In genomic region chrX:46912673-46913491, GRCh38 we compare ENCODE assay signal across 1 cellular context.
TF ChIP-seq lines count a peak whose summit lies in the region.

No MANE protein-coding gene starts in this region.

TF ChIP-seq in HepG2, 621 proteins besides CTCF, POLR2A, EP300 and RAD21 (continued from another document):
- TF ChIP-seq, protein P1, sequence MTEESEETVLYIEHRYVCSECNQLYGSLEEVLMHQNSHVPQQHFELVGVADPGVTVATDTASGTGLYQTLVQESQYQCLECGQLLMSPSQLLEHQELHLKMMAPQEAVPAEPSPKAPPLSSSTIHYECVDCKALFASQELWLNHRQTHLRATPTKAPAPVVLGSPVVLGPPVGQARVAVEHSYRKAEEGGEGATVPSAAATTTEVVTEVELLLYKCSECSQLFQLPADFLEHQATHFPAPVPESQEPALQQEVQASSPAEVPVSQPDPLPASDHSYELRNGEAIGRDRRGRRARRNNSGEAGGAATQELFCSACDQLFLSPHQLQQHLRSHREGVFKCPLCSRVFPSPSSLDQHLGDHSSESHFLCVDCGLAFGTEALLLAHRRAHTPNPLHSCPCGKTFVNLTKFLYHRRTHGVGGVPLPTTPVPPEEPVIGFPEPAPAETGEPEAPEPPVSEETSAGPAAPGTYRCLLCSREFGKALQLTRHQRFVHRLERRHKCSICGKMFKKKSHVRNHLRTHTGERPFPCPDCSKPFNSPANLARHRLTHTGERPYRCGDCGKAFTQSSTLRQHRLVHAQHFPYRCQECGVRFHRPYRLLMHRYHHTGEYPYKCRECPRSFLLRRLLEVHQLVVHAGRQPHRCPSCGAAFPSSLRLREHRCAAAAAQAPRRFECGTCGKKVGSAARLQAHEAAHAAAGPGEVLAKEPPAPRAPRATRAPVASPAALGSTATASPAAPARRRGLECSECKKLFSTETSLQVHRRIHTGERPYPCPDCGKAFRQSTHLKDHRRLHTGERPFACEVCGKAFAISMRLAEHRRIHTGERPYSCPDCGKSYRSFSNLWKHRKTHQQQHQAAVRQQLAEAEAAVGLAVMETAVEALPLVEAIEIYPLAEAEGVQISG (CRISPR knock-in tag; IDR thresholded peaks at IDR 0.05): peak; percentile 77
- TF ChIP-seq ZNF768 (CRISPR knock-in tag; IDR thresholded peaks at IDR 0.05): peak; percentile 45; the same call in 1 of the 2 replicates
- TF ChIP-seq, protein P2, sequence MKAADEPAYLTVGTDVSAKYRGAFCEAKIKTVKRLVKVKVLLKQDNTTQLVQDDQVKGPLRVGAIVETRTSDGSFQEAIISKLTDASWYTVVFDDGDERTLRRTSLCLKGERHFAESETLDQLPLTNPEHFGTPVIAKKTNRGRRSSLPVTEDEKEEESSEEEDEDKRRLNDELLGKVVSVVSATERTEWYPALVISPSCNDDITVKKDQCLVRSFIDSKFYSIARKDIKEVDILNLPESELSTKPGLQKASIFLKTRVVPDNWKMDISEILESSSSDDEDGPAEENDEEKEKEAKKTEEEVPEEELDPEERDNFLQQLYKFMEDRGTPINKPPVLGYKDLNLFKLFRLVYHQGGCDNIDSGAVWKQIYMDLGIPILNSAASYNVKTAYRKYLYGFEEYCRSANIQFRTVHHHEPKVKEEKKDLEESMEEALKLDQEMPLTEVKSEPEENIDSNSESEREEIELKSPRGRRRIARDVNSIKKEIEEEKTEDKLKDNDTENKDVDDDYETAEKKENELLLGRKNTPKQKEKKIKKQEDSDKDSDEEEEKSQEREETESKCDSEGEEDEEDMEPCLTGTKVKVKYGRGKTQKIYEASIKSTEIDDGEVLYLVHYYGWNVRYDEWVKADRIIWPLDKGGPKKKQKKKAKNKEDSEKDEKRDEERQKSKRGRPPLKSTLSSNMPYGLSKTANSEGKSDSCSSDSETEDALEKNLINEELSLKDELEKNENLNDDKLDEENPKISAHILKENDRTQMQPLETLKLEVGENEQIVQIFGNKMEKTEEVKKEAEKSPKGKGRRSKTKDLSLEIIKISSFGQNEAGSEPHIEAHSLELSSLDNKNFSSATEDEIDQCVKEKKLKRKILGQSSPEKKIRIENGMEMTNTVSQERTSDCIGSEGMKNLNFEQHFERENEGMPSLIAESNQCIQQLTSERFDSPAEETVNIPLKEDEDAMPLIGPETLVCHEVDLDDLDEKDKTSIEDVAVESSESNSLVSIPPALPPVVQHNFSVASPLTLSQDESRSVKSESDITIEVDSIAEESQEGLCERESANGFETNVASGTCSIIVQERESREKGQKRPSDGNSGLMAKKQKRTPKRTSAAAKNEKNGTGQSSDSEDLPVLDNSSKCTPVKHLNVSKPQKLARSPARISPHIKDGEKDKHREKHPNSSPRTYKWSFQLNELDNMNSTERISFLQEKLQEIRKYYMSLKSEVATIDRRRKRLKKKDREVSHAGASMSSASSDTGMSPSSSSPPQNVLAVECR (CRISPR knock-in tag; IDR thresholded peaks at IDR 0.05; ENCODE audit: borderline replicate concordance): peak; percentile 51; the same call in 1 of the 2 replicates
- TF ChIP-seq KMT2B (CRISPR knock-in tag; IDR thresholded peaks at IDR 0.05): peak; percentile 34; the same call in 1 of the 2 replicates
- peak; percentile 48; the same call in 1 of the 2 replicates for TF ChIP-seq MYC (CRISPR knock-in tag; IDR thresholded peaks at IDR 0.05; ENCODE audit: borderline replicate concordance)
- 0 out of 2 replicates have a peak, but pooled peaks have one; percentile 23 for TF ChIP-seq SMAD3 (CRISPR knock-in tag; IDR thresholded peaks at IDR 0.05)
- peak in 1 of 2 experiments; percentile 43; a peak in 1 of 4 replicates for TF ChIP-seq KLF16 (CRISPR knock-in tag; IDR thresholded peaks at IDR 0.05)
- TF ChIP-seq ARNT (IDR thresholded peaks at IDR 0.05): no peak
- TF ChIP-seq, protein P3, sequence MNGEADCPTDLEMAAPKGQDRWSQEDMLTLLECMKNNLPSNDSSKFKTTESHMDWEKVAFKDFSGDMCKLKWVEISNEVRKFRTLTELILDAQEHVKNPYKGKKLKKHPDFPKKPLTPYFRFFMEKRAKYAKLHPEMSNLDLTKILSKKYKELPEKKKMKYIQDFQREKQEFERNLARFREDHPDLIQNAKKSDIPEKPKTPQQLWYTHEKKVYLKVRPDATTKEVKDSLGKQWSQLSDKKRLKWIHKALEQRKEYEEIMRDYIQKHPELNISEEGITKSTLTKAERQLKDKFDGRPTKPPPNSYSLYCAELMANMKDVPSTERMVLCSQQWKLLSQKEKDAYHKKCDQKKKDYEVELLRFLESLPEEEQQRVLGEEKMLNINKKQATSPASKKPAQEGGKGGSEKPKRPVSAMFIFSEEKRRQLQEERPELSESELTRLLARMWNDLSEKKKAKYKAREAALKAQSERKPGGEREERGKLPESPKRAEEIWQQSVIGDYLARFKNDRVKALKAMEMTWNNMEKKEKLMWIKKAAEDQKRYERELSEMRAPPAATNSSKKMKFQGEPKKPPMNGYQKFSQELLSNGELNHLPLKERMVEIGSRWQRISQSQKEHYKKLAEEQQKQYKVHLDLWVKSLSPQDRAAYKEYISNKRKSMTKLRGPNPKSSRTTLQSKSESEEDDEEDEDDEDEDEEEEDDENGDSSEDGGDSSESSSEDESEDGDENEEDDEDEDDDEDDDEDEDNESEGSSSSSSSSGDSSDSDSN (CRISPR knock-in tag; IDR thresholded peaks at IDR 0.05): peak; percentile 47; the same call in 1 of the 2 replicates
- 0 out of 2 replicates have a peak, but pooled peaks have one; percentile 25 for TF ChIP-seq ZNF788 (CRISPR knock-in tag; IDR thresholded peaks at IDR 0.05; ENCODE audit: borderline replicate concordance)
